Comparison of ENCODE assay signal across 33 cellular contexts in genomic region chr1:190154744-190155143, GRCh38.
"Had no signal": no experiment of that assay in that cellular context is flagged by ENCODE, and none has a peak within 500 bp of the region (broad histone marks: within the 10 kb centered on the region; RNA-seq: fewer than 3 reads in every experiment).

No MANE protein-coding gene starts in this region.

- H3K4me3 ChIP-seq: ascending aorta, cardiac muscle cell, Peyer's patch had no signal

- H3K27me3 ChIP-seq: ascending aorta, cardiac muscle cell, Peyer's patch had no signal

- DNase-seq: activated B cell treated with CpG ODN at 0.5 μM for 24 hours; activated CD4-positive, alpha-beta memory T cell treated with anti-CD3 and anti-CD28 coated beads for 36 hours; activated CD4-positive, alpha-beta T cell treated with anti-CD3 and anti-CD28 coated beads for 4 hours; activated CD4-positive, alpha-beta T cell treated with anti-CD3 and anti-CD28 coated beads, Interleukin-2, amount 50 U/mL, for 1 hour; activated CD4-positive, CD25-positive, alpha-beta regulatory T cell treated with anti-CD3 and anti-CD28 coated beads, Interleukin-2, amount 50 U/mL, for 72 hours; activated CD8-positive, alpha-beta memory T cell treated with anti-CD3 and anti-CD28 coated beads, Interleukin-2, amount 50 U/mL, for 4 hours; activated naive CD4-positive, alpha-beta T cell treated with anti-CD3 and anti-CD28 coated beads, Interleukin-2, amount 10 ng/mL, durations not matched to agents 7 days and 5 days; activated naive CD8-positive, alpha-beta T cell treated with anti-CD3 and anti-CD28 coated beads, Interleukin-2, amount 50 U/mL, for 24 hours; activated T-cell treated with anti-CD3 and anti-CD28 coated beads for 4 hours; activated T-cell treated with anti-CD3 and anti-CD28 coated beads, Interleukin-2, amount 50 U/mL, for 4 hours; MM.1S; MV-4-11; NCI-H1092; NCI-H1436 treated with DMSO at 0.1 percent for 48 hours; NCI-H1694 treated with DMSO at 0.1 percent for 48 hours; NCI-H2029; NCI-H345; NCI-H510A; NCI-H526; NCI-H748 treated with DMSO at 0.1 percent for 48 hours; NK-92 treated with Interleukin-12 subunit alpha and Interleukin-12 subunit beta, amount 100 ng/mL, for 24 hours; PC-3; Peyer's patch; RPMI8226; SHP77 treated with DMSO at 0.1 percent for 48 hours; SW 1271; T-helper 1 cell; T-helper 2 cell; T-helper 9 cell had no signal

- H3K36me3 ChIP-seq: ascending aorta, cardiac muscle cell, Peyer's patch had no signal

- H3K9me3 ChIP-seq: ascending aorta, Peyer's patch had no signal

- H3K4me1 ChIP-seq: ascending aorta, Peyer's patch had no signal

- H3K27ac ChIP-seq: ascending aorta, cardiac muscle cell, KMS-11, Peyer's patch, VCaP had no signal

- ATAC-seq: activated naive CD8-positive, alpha-beta T cell treated with anti-CD3 and anti-CD28 coated beads, Interleukin-2, amount 50 U/mL, for 24 hours; activated T-cell treated with anti-CD3 and anti-CD28 coated beads, Interleukin-2, amount 50 U/mL, for 4 hours; PC-3 had no signal
